In the genomic region with DNA sequence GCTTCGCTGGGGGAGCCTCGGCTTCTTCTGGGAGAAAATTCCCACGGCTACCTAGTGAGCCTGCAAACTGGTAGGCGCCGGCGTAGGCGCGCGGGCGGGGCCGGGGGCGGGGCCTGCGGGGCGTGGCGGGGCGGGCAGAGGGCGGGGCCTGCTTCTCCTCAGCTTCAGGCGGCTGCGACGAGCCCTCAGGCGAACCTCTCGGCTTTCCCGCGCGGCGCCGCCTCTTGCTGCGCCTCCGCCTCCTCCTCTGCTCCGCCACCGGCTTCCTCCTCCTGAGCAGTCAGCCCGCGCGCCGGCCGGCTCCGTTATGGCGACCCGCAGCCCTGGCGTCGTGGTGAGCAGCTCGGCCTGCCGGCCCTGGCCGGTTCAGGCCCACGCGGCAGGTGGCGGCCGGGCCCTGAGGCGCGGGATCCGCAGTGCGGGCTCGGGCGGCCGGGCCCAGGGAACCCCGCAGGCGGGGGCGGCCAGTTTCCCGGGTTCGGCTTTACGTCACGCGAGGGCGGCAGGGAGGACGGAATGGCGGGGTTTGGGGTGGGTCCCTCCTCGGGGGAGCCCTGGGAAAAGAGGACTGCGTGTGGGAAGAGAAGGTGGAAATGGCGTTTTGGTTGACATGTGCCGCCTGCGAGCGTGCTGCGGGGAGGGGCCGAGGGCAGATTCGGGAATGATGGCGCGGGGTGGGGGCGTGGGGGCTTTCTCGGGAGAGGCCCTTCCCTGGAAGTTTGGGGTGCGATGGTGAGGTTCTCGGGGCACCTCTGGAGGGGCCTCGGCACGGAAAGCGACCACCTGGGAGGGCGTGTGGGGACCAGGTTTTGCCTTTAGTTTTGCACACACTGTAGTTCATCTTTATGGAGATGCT, we compare ENCODE assay signal across 8 cellular contexts. TPM values are rescaled to one million over a fixed set of nuclear protein-coding genes. Genes with fewer than 3 reads are reported as not detected.
DNase-seq lines count a peak whose midpoint lies in the region; ATAC-seq and TF ChIP-seq lines count a peak whose summit lies in the region.

A gene with protein sequence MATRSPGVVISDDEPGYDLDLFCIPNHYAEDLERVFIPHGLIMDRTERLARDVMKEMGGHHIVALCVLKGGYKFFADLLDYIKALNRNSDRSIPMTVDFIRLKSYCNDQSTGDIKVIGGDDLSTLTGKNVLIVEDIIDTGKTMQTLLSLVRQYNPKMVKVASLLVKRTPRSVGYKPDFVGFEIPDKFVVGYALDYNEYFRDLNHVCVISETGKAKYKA (plus strand): TSS at position 161 of the 856 bp plus-strand sequence. CDS start 147 bp downstream, at position 308.

- H3K4me1 Mint-ChIP-seq in activated CD4-positive, alpha-beta T cell treated with anti-CD3 and anti-CD28 coated beads, Interleukin-2, amount 10 ng/mL, durations not matched to agents 24 days and 14 days: peaks cover 9% of the 10 kb centered on the region

- no peaks in the 10 kb centered on the region for H3K27me3 Mint-ChIP-seq in activated CD4-positive, alpha-beta T cell treated with anti-CD3 and anti-CD28 coated beads, Interleukin-2, amount 10 ng/mL, durations not matched to agents 24 days and 14 days

- H3K27me3 ChIP-seq in AG04450 (ENCODE audit: control insufficient read depth, insufficient read depth, low read length): no peaks in the 10 kb centered on the region
- H3K27me3 ChIP-seq in colonic mucosa: no peaks in the 10 kb centered on the region

- intact Hi-C loops in activated CD4-positive, alpha-beta T cell treated with anti-CD3 and anti-CD28 coated beads, Interleukin-2, amount 10 ng/mL, durations not matched to agents 24 days and 14 days (cut with micrococcal nuclease): loop anchor here (5.0 kb wide), 1 partner anchor 288 kb away; no protein-coding TSS in a partner anchor
- intact Hi-C loops in colonic mucosa (cut with DNase I): no loop called here

- CTCF ChIA-PET in AG04450 (lab: Charles Lee): no interaction called here

- H3K36me3 ChIP-seq in colonic mucosa: no peaks in the 10 kb centered on the region

- H3K4me1 ChIP-seq in colonic mucosa: no peaks in the 10 kb centered on the region

- peak within 1 kb of the TSS; percentile 94 for H3K4me3 Mint-ChIP-seq in activated CD4-positive, alpha-beta T cell treated with anti-CD3 and anti-CD28 coated beads, Interleukin-2, amount 10 ng/mL, durations not matched to agents 24 days and 14 days

- peak within 1 kb of the TSS; percentile 91 for H3K27ac Mint-ChIP-seq in activated CD4-positive, alpha-beta T cell treated with anti-CD3 and anti-CD28 coated beads, Interleukin-2, amount 10 ng/mL, durations not matched to agents 24 days and 14 days

- no peaks in the 10 kb centered on the region for H3K9me3 Mint-ChIP-seq in activated CD4-positive, alpha-beta T cell treated with anti-CD3 and anti-CD28 coated beads, Interleukin-2, amount 10 ng/mL, durations not matched to agents 24 days and 14 days

- H3K27ac ChIP-seq in AG04450 (ENCODE audit: low read depth, low read length) (no peak within 1 kb of the TSS), colonic mucosa (peak within 1 kb of the TSS; percentile 79)

- H3K9me3 ChIP-seq in AG04450 (ENCODE audit: control insufficient read depth, insufficient read depth, low read length): no peaks in the 10 kb centered on the region
- H3K9me3 ChIP-seq in colonic mucosa: no peaks in the 10 kb centered on the region

- peak within 1 kb of the TSS; percentile 46 to 63 for H3K9ac ChIP-seq in colonic mucosa (ENCODE audit: low read depth in 2 of 2, low read length in 2 of 2)

- POLR2A ChIA-PET in AG04450 (lab: Yijun Ruan, JAX): no interaction called here

- H3K36me3 Mint-ChIP-seq in activated CD4-positive, alpha-beta T cell treated with anti-CD3 and anti-CD28 coated beads, Interleukin-2, amount 10 ng/mL, durations not matched to agents 24 days and 14 days (ENCODE audit: low read depth): peaks cover 5% of the 10 kb centered on the region

- peak within 1 kb of the TSS; percentile 66 for H3K4me3 ChIP-seq in AG04450 (ENCODE audit: low read depth, low read length)
- H3K4me3 ChIP-seq in colonic mucosa: peak within 1 kb of the TSS; percentile 66

- ATAC-seq in GM18873 (IDR thresholded peaks at IDR 0.05; ENCODE audit: low FRiP score, unreplicated experiment): peak; percentile 79
- ATAC-seq in HG03108 (IDR thresholded peaks at IDR 0.05; ENCODE audit: unreplicated experiment): peak; percentile 97
- peak; percentile 99 for ATAC-seq in left lobe of liver

- DNase-seq in AG04450 (ENCODE audit: low read depth, low spot score): peak; percentile 13
- peak; percentile 80 for DNase-seq in NCI-H345 (lab: John Stamatoyannopoulos, UW)
- peak; percentile 94 for DNase-seq in activated CD4-positive, alpha-beta T cell treated with anti-CD3 and anti-CD28 coated beads, Interleukin-2, amount 10 ng/mL, durations not matched to agents 24 days and 14 days
- DNase-seq in colonic mucosa: peak; percentile 82
- peak; percentile 84 for DNase-seq in left lobe of liver (ENCODE audit: low spot score)
- peak; percentile 79 for DNase-seq in stimulated activated CD4-positive, alpha-beta T cell treated with anti-CD3 and anti-CD28 coated beads, Interleukin-1b, Interleukin-23, amount 100 ng/mL, for 48 hours

- TF ChIP-seq CTCF in AG04450 (IDR thresholded peaks at IDR 0.05; ENCODE audit: low read depth, low read length) (no peak), colonic mucosa (IDR thresholded peaks at IDR 0.05) (no peak)

RNA-seq across cellular contexts. Expression of the gene that starts here (rescaled TPM):
- polyA plus RNA-seq in AG04450 (2011; rRNA removed): 25.5 and 32.8 TPM in 2 replicates
- polyA minus RNA-seq in AG04450 (2011; rRNA and poly(A)+ RNA removed): 8.1 and 11.3 TPM in 2 replicates
- total RNA-seq in activated CD4-positive, alpha-beta T cell treated with anti-CD3 and anti-CD28 coated beads, Interleukin-2, amount 10 ng/mL, durations not matched to agents 24 days and 14 days: 121 and 128 TPM in 2 replicates
- total RNA-seq in colonic mucosa (10 to 100 TPM; 30.6 to 49.6 TPM), left lobe of liver (6.8 TPM)

Comparison
In these comparisons a context has a peak if more than half of its experiments do, and no peak if none do; other contexts are left out.
1. DNase-seq: peak in every context shown above with its lines; median percentile 94 in activated CD4-positive, alpha-beta T cell treated with anti-CD3 and anti-CD28 coated beads, Interleukin-2, amount 10 ng/mL, durations not matched to agents 24 days and 14 days; 84 in left lobe of liver; 82 in colonic mucosa; 80 in NCI-H345; 79 in stimulated activated CD4-positive, alpha-beta T cell treated with anti-CD3 and anti-CD28 coated beads, Interleukin-1b, Interleukin-23, amount 100 ng/mL, for 48 hours; 13 in AG04450.